Comparison of ENCODE assay signal across 21 cellular contexts in genomic region chr7:25694690-25695089, GRCh38.
DNase-seq lines count a peak whose midpoint lies in the region; ATAC-seq and TF ChIP-seq lines count a peak whose summit lies in the region.
"Had no signal": no experiment of that assay in that cellular context is flagged by ENCODE, and none has a peak within 500 bp of the region (broad histone marks: within the 10 kb centered on the region; RNA-seq: fewer than 3 reads in every experiment).

No MANE protein-coding gene starts in this region.

- ATAC-seq in left cardiac atrium (peak; percentile 60 to 63), HG03571 (IDR thresholded peaks at IDR 0.05; ENCODE audit: unreplicated experiment) (no peak)
- ATAC-seq: activated T-helper 17 cell treated with anti-CD3 and anti-CD28 coated beads, Interleukin-2, amount 50 U/mL, for 72 hours; effector memory CD8-positive, alpha-beta T cell; K562; right lobe of liver had no signal

- WGBS in SK-N-SH (ENCODE audit: low lambda C conversion rate): 27% methylated on average over 5 of the region's 5 CpGs

- peak; percentile 17 for DNase-seq in brain microvascular endothelial cell
- DNase-seq in left cardiac atrium: no peak
- peak in 1 of 2 donors; percentile 32 for DNase-seq in uterus
- DNase-seq in Peyer's patch: no peak
- no peak for DNase-seq in SK-N-SH
- DNase-seq: activated B cell treated with CpG ODN at 0.5 μM for 24 hours; activated CD4-positive, alpha-beta T cell treated with anti-CD3 and anti-CD28 coated beads, Interleukin-2, amount 50 U/mL, for 4 hours; activated CD8-positive, alpha-beta memory T cell treated with anti-CD3 and anti-CD28 coated beads, Interleukin-2, amount 50 U/mL, for 4 hours; CD4-positive, alpha-beta T cell; DMS 273 treated with DMSO at 0.1 percent for 48 hours; effector memory CD8-positive, alpha-beta T cell; GOT3; NCI-H1436 treated with DMSO at 0.1 percent for 48 hours; NCI-H524 treated with DMSO at 0.1 percent for 48 hours; occipital lobe; right lobe of liver; RPMI8226 had no signal

- peak overlapping the region; percentile 21 for H2AFZ ChIP-seq in neuron (ENCODE audit: low read depth, low read length)
- no peak overlapping the region for H2AFZ ChIP-seq in SK-N-SH (ENCODE audit: low read depth)

- H3K9ac ChIP-seq in SK-N-SH: no peak overlapping the region

- no peak for TF ChIP-seq RAD21 in SK-N-SH (IDR thresholded peaks at IDR 0.05; ENCODE audit: low read length)

- H3K27ac ChIP-seq in brain microvascular endothelial cell: no peak overlapping the region
- H3K27ac ChIP-seq in uterus: peak overlapping the region; percentile 41 to 77
- no peak overlapping the region for H3K27ac ChIP-seq in Peyer's patch
- no peak overlapping the region for H3K27ac ChIP-seq in SK-N-SH (ENCODE audit: low read depth in 2 of 2, low read length in 1 of 2)
- H3K27ac ChIP-seq: right lobe of liver had no signal

- TF ChIP-seq CTCF in brain microvascular endothelial cell (IDR thresholded peaks at IDR 0.05; ENCODE audit: low read depth, low read length, missing control alignments) (no peak), uterus (IDR thresholded peaks at IDR 0.05) (no peak), Peyer's patch (IDR thresholded peaks at IDR 0.05) (no peak), SK-N-SH (IDR thresholded peaks at IDR 0.05) (no peak)

- H3K27me3 ChIP-seq in brain microvascular endothelial cell (replicated peaks) (no peaks in the 10 kb centered on the region), neuron (ENCODE audit: insufficient read depth, low read length) (no peaks in the 10 kb centered on the region), uterus (no peaks in the 10 kb centered on the region), Peyer's patch (no peaks in the 10 kb centered on the region), SK-N-SH (ENCODE audit: insufficient read depth) (no peaks in the 10 kb centered on the region)
- H3K27me3 ChIP-seq: right lobe of liver had no signal

- no peak for TF ChIP-seq EP300 in SK-N-SH (IDR thresholded peaks at IDR 0.05; ENCODE audit: borderline replicate concordance in 1 of 2, low read depth in 1 of 2, low read length in 1 of 2)

- H3F3A ChIP-seq in SK-N-SH (replicated peaks; ENCODE audit: insufficient read depth): no peaks in the 10 kb centered on the region

- CTCF ChIA-PET in SK-N-SH (lab: Yijun Ruan, JAX): interaction anchor here (0.6 to 1.1 kb wide), 3 partner anchors 19 to 154 kb away, joined by 3 to 4 read pairs (median 4); no protein-coding TSS in a partner anchor

- no peak overlapping the region for H3K4me2 ChIP-seq in SK-N-SH

- POLR2A ChIA-PET in SK-N-SH (lab: Yijun Ruan, JAX): no interaction called here

- no peaks in the 10 kb centered on the region for H3K36me3 ChIP-seq in brain microvascular endothelial cell (replicated peaks)
- H3K36me3 ChIP-seq in neuron (ENCODE audit: insufficient read depth, low read length): no peaks in the 10 kb centered on the region
- H3K36me3 ChIP-seq in uterus: no peaks in the 10 kb centered on the region
- no peaks in the 10 kb centered on the region for H3K36me3 ChIP-seq in Peyer's patch
- H3K36me3 ChIP-seq in SK-N-SH (replicated peaks in 1 of 2; ENCODE audit: control insufficient read depth in 1 of 2, insufficient read depth in 2 of 2, low read length in 1 of 2): no peaks in the 10 kb centered on the region
- H3K36me3 ChIP-seq: right lobe of liver had no signal

- TF ChIP-seq POLR2A in uterus (IDR thresholded peaks at IDR 0.05) (no peak), Peyer's patch (IDR thresholded peaks at IDR 0.05) (no peak)

- no peaks in the 10 kb centered on the region for H3K9me2 ChIP-seq in SK-N-SH

- no peaks in the 10 kb centered on the region for H3K4me1 ChIP-seq in neuron (ENCODE audit: insufficient read depth, low read length)
- no peaks in the 10 kb centered on the region for H3K4me1 ChIP-seq in uterus
- H3K4me1 ChIP-seq in Peyer's patch: no peaks in the 10 kb centered on the region
- no peaks in the 10 kb centered on the region for H3K4me1 ChIP-seq in SK-N-SH (ENCODE audit: control insufficient read depth in 1 of 2, insufficient read depth in 2 of 2, low read depth in 1 of 2, low read length in 1 of 2)
- H3K4me1 ChIP-seq: right lobe of liver had no signal

- intact Hi-C loops in left cardiac atrium (cut with DNase I) (no loop called here), uterus (cut with DNase I; ENCODE audit: low total_unique reads) (no loop called here)

- no peaks in the 10 kb centered on the region for H3K79me2 ChIP-seq in SK-N-SH (ENCODE audit: insufficient read depth)

- H3K9me3 ChIP-seq in neuron (ENCODE audit: low read length): no peaks in the 10 kb centered on the region
- H3K9me3 ChIP-seq in uterus: no peaks in the 10 kb centered on the region
- no peaks in the 10 kb centered on the region for H3K9me3 ChIP-seq in Peyer's patch
- H3K9me3 ChIP-seq in SK-N-SH: no peaks in the 10 kb centered on the region
- H3K9me3 ChIP-seq: right lobe of liver had no signal

- in situ Hi-C loops in brain microvascular endothelial cell (cut with HindIII; ENCODE audit: low pct_ligation_motif_present, low sequenced_read_pairs): no loop called here

- H4K20me1 ChIP-seq in SK-N-SH (ENCODE audit: insufficient read depth): no peaks in the 10 kb centered on the region

- H3K4me3 ChIP-seq in brain microvascular endothelial cell (ENCODE audit: low read depth, low read length) (no peak overlapping the region), neuron (ENCODE audit: low read length) (no peak overlapping the region), uterus (no peak overlapping the region), Peyer's patch (no peak overlapping the region), SK-N-SH (ENCODE audit: low read depth in 2 of 2, low read length in 1 of 2) (no peak overlapping the region)
- H3K4me3 ChIP-seq: K562, right lobe of liver had no signal

TF ChIP-seq in SK-N-SH, 30 proteins besides CTCF, POLR2A, EP300 and RAD21:
- TF ChIP-seq SIN3A (IDR thresholded peaks at IDR 0.05; ENCODE audit: borderline replicate concordance, low read depth, low read length) (no peak), TAF1 (IDR thresholded peaks at IDR 0.05; ENCODE audit: borderline replicate concordance, low read depth, low read length) (no peak), PBX3 (IDR thresholded peaks at IDR 0.05) (no peak), RXRA (IDR thresholded peaks at IDR 0.05; ENCODE audit: borderline replicate concordance, low read depth) (no peak), RFX5 (IDR thresholded peaks at IDR 0.05; ENCODE audit: low read length) (no peak), MEF2A (IDR thresholded peaks at IDR 0.05; ENCODE audit: borderline replicate concordance, low read depth) (no peak)
- TF ChIP-seq, protein P1, sequence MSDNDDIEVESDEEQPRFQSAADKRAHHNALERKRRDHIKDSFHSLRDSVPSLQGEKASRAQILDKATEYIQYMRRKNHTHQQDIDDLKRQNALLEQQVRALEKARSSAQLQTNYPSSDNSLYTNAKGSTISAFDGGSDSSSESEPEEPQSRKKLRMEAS (IDR thresholded peaks at IDR 0.05; ENCODE audit: low read depth): no peak

Comparison
In these comparisons a context has a peak if more than half of its experiments do, and no peak if none do; other contexts are left out.
1. H3K27ac ChIP-seq: peak in uterus (2 of 2); none in brain microvascular endothelial cell (single experiment), Peyer's patch (0 of 4) and SK-N-SH (0 of 2).